ENCODE assay signal across 8 cellular contexts in genomic region chr17:68135141-68135887, GRCh38.
"Had no signal": no experiment of that assay in that cellular context is flagged by ENCODE, and none has a peak within 500 bp of the region (broad histone marks: within the 10 kb centered on the region; RNA-seq: fewer than 3 reads in every experiment).

No MANE protein-coding gene starts in this region.

- H3K4me1 ChIP-seq: HAP-1 had no signal

- H3K9me3 ChIP-seq: HAP-1 had no signal

- H3K36me3 Mint-ChIP-seq: IgD-negative memory B cell had no signal

- ATAC-seq: HCT116 had no signal

- H3K27me3 Mint-ChIP-seq: IgD-negative memory B cell had no signal

- H3K27ac Mint-ChIP-seq: GM23338, HFFc6, IgD-negative memory B cell had no signal

- H3K4me2 ChIP-seq: GM23338 had no signal

- DNase-seq: HFFc6 had no signal

- H3K4me3 ChIP-seq: GM23338, HAP-1 had no signal

- H3K9me3 Mint-ChIP-seq: GM23338, HFFc6, IgD-negative memory B cell had no signal

- H3K36me3 ChIP-seq: HAP-1 had no signal

- FAIRE-seq: H1, H54, HTR-8/SVneo had no signal

- H2AFZ ChIP-seq: GM23338 had no signal

- H3K4me3 Mint-ChIP-seq: GM23338, HFFc6, IgD-negative memory B cell had no signal
